In the genomic region with DNA sequence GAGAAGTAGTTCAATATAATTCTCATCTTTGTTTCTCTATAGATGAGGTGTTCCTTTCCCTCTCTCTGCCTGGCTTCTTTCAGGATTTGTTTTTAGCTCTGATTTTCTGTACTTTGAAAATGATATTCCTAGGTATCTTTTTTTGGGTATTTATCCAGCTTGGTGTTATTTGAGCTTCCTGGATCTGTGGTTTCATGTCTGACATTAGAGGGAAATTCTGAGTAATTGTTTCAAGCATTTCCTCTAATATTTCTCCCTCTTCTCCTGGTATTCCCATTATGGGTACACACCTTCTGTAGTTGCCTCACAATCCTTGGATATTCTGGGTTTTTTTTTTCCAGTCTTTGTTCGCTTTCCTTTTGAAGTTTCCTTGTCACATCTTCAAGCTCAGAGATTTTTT, we compare ENCODE assay signal across 1 cellular context.
TF ChIP-seq lines count a peak whose summit lies in the region.

No MANE protein-coding gene starts in this region.

TF ChIP-seq in endothelial cell of umbilical vein, 7 proteins besides CTCF, POLR2A, EP300 and RAD21:
- TF ChIP-seq JUN (IDR thresholded peaks at IDR 0.05; ENCODE audit: borderline replicate concordance, insufficient read depth, insufficient read length, low read depth) (no peak), FOS (IDR thresholded peaks at IDR 0.05; ENCODE audit: borderline replicate concordance, insufficient read depth, low read length) (peak; percentile 25)
